ENCODE assay signal across 27 cellular contexts in genomic region chr3:84881288-84881687, GRCh38.
"Had no signal": no experiment of that assay in that cellular context is flagged by ENCODE, and none has a peak within 500 bp of the region (broad histone marks: within the 10 kb centered on the region; RNA-seq: fewer than 3 reads in every experiment).

No MANE protein-coding gene starts in this region.

- H3K4me3 ChIP-seq: Peyer's patch, SJCRH30, SK-N-MC had no signal

- DNase-seq: activated CD4-positive, alpha-beta T cell treated with anti-CD3 and anti-CD28 coated beads for 36 hours; activated CD4-positive, alpha-beta T cell treated with anti-CD3 and anti-CD28 coated beads, Interleukin-2, amount 10 ng/mL, durations not matched to agents 7 days and 5 days; activated CD4-positive, alpha-beta T cell treated with anti-CD3 and anti-CD28 coated beads, Interleukin-2, amount 50 U/mL, for 48 hours; activated CD8-positive, alpha-beta memory T cell treated with anti-CD3 and anti-CD28 coated beads, Interleukin-2, amount 50 U/mL, for 4 hours; activated effector memory CD4-positive, alpha-beta T cell treated with Interleukin-2 at 50 U/mL for 16 hours; activated naive CD4-positive, alpha-beta T cell treated with anti-CD3 and anti-CD28 coated beads, Interleukin-2, amount 10 ng/mL, durations not matched to agents 7 days and 5 days; activated naive CD8-positive, alpha-beta T cell treated with anti-CD3 and anti-CD28 coated beads, Interleukin-2, amount 50 U/mL, for 24 hours; activated T-cell treated with anti-CD3 and anti-CD28 coated beads for 4 hours; activated T-cell treated with anti-CD3 and anti-CD28 coated beads, Interleukin-2, amount 50 U/mL, for 4 hours; anterior cingulate cortex; central memory CD4-positive, alpha-beta T cell; Karpas-422; KBM-7; NCI-H1105; NCI-H1417 treated with DMSO at 0.1 percent for 48 hours; NCI-H1694 treated with DMSO at 0.1 percent for 48 hours; NCI-H2029; NCI-H2171; NCI-H510A; NCI-H526; NCI-H774; Peyer's patch; SHP77; SJCRH30 had no signal

- H3K27me3 ChIP-seq: Peyer's patch, SJCRH30 had no signal

- H3K4me1 ChIP-seq: Peyer's patch, SJCRH30 had no signal

- H3K36me3 ChIP-seq: Peyer's patch, SJCRH30 had no signal

- FAIRE-seq: colon, TTC549 had no signal

- H3K9me3 ChIP-seq: Peyer's patch, SJCRH30 had no signal

- H3K27ac ChIP-seq: Peyer's patch, SJCRH30, SK-N-MC had no signal
